In genomic region chr10:121864168-121864567, GRCh38 we compare ENCODE assay signal across 32 cellular contexts.
"Had no signal": no experiment of that assay in that cellular context is flagged by ENCODE, and none has a peak within 500 bp of the region (broad histone marks: within the 10 kb centered on the region; RNA-seq: fewer than 3 reads in every experiment).

No MANE protein-coding gene starts in this region.

- H2AFZ ChIP-seq: hepatocyte had no signal

- H3K4me1 Mint-ChIP-seq: activated CD4-positive, alpha-beta T cell treated with anti-CD3 and anti-CD28 coated beads for 36 hours; activated CD4-positive, alpha-beta T cell treated with anti-CD3 and anti-CD28 coated beads, Interleukin-2, amount 10 ng/mL, durations not matched to agents 24 days and 14 days; activated naive CD8-positive, alpha-beta T cell treated with anti-CD3 and anti-CD28 coated beads for 36 hours had no signal

- H3K36me3 ChIP-seq: breast epithelium, colonic mucosa had no signal

- H3K79me2 ChIP-seq: hepatocyte had no signal

- H3K27ac Mint-ChIP-seq: activated CD4-positive, alpha-beta memory T cell treated with anti-CD3 and anti-CD28 coated beads for 36 hours; activated CD4-positive, alpha-beta T cell treated with anti-CD3 and anti-CD28 coated beads for 36 hours; activated CD4-positive, alpha-beta T cell treated with anti-CD3 and anti-CD28 coated beads, Interleukin-2, amount 10 ng/mL, durations not matched to agents 24 days and 14 days; activated CD8-positive, alpha-beta memory T cell treated with anti-CD3 and anti-CD28 coated beads, Interleukin-2, amount 10 ng/mL, durations not matched to agents 7 days and 5 days; activated CD8-positive, alpha-beta T cell treated with anti-CD3 and anti-CD28 coated beads, Interleukin-2, amount 10 ng/mL, durations not matched to agents 7 days and 5 days; activated naive CD4-positive, alpha-beta T cell treated with anti-CD3 and anti-CD28 coated beads for 36 hours; activated naive CD4-positive, alpha-beta T cell treated with anti-CD3 and anti-CD28 coated beads, Interleukin-2, amount 50 U/mL, for 24 hours; activated naive CD8-positive, alpha-beta T cell treated with anti-CD3 and anti-CD28 coated beads for 36 hours; activated T-helper 1 cell treated with anti-CD3 and anti-CD28 coated beads, Interleukin-12 subunit alpha, Interleukin-12 subunit beta, Interleukin-2, Interleukin-4 antibody, amounts not matched to agents 30 ng/mL and 10 ng/mL and 1 ng/mL, durations not matched to agents 14 hours and 24 hours and 36 hours; activated T-helper 2 cell treated with anti-CD3 and anti-CD28 coated beads, Interferon-gamma antibody, Interleukin-2, Interleukin-4, amounts not matched to agents 10 μg/mL and 5 μg/mL and 100 μg/mL, durations not matched to agents 14 hours and 24 hours and 36 hours had no signal

- FAIRE-seq: endometrium, endothelial cell of umbilical vein had no signal

- H3K4me1 ChIP-seq: ascending aorta, breast epithelium, colonic mucosa, esophagus squamous epithelium, gastroesophageal sphincter, heart right ventricle had no signal

- H3K4me3 Mint-ChIP-seq: activated CD4-positive, alpha-beta memory T cell treated with anti-CD3 and anti-CD28 coated beads for 36 hours; activated CD4-positive, alpha-beta T cell treated with anti-CD3 and anti-CD28 coated beads for 36 hours; activated CD4-positive, alpha-beta T cell treated with anti-CD3 and anti-CD28 coated beads, Interleukin-2, amount 10 ng/mL, durations not matched to agents 24 days and 14 days; activated CD8-positive, alpha-beta memory T cell treated with anti-CD3 and anti-CD28 coated beads, Interleukin-2, amount 10 ng/mL, durations not matched to agents 7 days and 5 days; activated CD8-positive, alpha-beta T cell treated with anti-CD3 and anti-CD28 coated beads, Interleukin-2, amount 10 ng/mL, durations not matched to agents 7 days and 5 days; activated naive CD4-positive, alpha-beta T cell treated with anti-CD3 and anti-CD28 coated beads for 36 hours; activated naive CD4-positive, alpha-beta T cell treated with anti-CD3 and anti-CD28 coated beads, Interleukin-2, amount 50 U/mL, for 24 hours; activated naive CD8-positive, alpha-beta T cell treated with anti-CD3 and anti-CD28 coated beads for 36 hours; activated T-helper 1 cell treated with anti-CD3 and anti-CD28 coated beads, Interleukin-12 subunit alpha, Interleukin-12 subunit beta, Interleukin-2, Interleukin-4 antibody, amounts not matched to agents 30 ng/mL and 10 ng/mL and 1 ng/mL, durations not matched to agents 14 hours and 24 hours and 36 hours; brain had no signal

- H3K27me3 ChIP-seq: ascending aorta, breast epithelium, cardiac muscle cell, colonic mucosa, esophagus squamous epithelium, gastroesophageal sphincter, heart right ventricle, hepatocyte had no signal

- H3K27me3 Mint-ChIP-seq: activated CD4-positive, alpha-beta memory T cell treated with anti-CD3 and anti-CD28 coated beads for 36 hours; activated CD4-positive, alpha-beta T cell treated with anti-CD3 and anti-CD28 coated beads for 36 hours; activated CD4-positive, alpha-beta T cell treated with anti-CD3 and anti-CD28 coated beads, Interleukin-2, amount 10 ng/mL, durations not matched to agents 24 days and 14 days; activated CD8-positive, alpha-beta memory T cell treated with anti-CD3 and anti-CD28 coated beads, Interleukin-2, amount 10 ng/mL, durations not matched to agents 7 days and 5 days; activated naive CD4-positive, alpha-beta T cell treated with anti-CD3 and anti-CD28 coated beads, Interleukin-2, amount 50 U/mL, for 24 hours; activated naive CD8-positive, alpha-beta T cell treated with anti-CD3 and anti-CD28 coated beads for 36 hours; brain had no signal

- H3K9me3 ChIP-seq: ascending aorta, breast epithelium, colonic mucosa, esophagus squamous epithelium, gastroesophageal sphincter, heart right ventricle had no signal

- H3K9me3 Mint-ChIP-seq: activated CD4-positive, alpha-beta memory T cell treated with anti-CD3 and anti-CD28 coated beads for 36 hours; activated CD4-positive, alpha-beta T cell treated with anti-CD3 and anti-CD28 coated beads, Interleukin-2, amount 10 ng/mL, durations not matched to agents 24 days and 14 days; activated naive CD4-positive, alpha-beta T cell treated with anti-CD3 and anti-CD28 coated beads for 36 hours; activated naive CD4-positive, alpha-beta T cell treated with anti-CD3 and anti-CD28 coated beads, Interleukin-2, amount 50 U/mL, for 24 hours; activated naive CD8-positive, alpha-beta T cell treated with anti-CD3 and anti-CD28 coated beads for 36 hours; activated T-helper 1 cell treated with anti-CD3 and anti-CD28 coated beads, Interleukin-12 subunit alpha, Interleukin-12 subunit beta, Interleukin-2, Interleukin-4 antibody, amounts not matched to agents 30 ng/mL and 10 ng/mL and 1 ng/mL, durations not matched to agents 14 hours and 24 hours and 36 hours; activated T-helper 2 cell treated with anti-CD3 and anti-CD28 coated beads, Interferon-gamma antibody, Interleukin-2, Interleukin-4, amounts not matched to agents 10 μg/mL and 5 μg/mL and 100 μg/mL, durations not matched to agents 14 hours and 24 hours and 36 hours had no signal

- H3K4me3 ChIP-seq: ascending aorta, breast epithelium, cardiac muscle cell, colonic mucosa, esophagus squamous epithelium, gastroesophageal sphincter, heart right ventricle, hepatocyte had no signal

- H3K27ac ChIP-seq: ascending aorta, breast epithelium, cardiac muscle cell, colonic mucosa, epithelial cell of prostate, esophagus squamous epithelium, gastroesophageal sphincter, heart right ventricle had no signal

- DNase-seq: activated CD4-positive, alpha-beta memory T cell treated with anti-CD3 and anti-CD28 coated beads for 36 hours; activated CD4-positive, alpha-beta T cell treated with anti-CD3 and anti-CD28 coated beads for 36 hours; activated CD4-positive, alpha-beta T cell treated with anti-CD3 and anti-CD28 coated beads, Interleukin-2, amount 10 ng/mL, durations not matched to agents 24 days and 14 days; activated CD4-positive, CD25-positive, alpha-beta regulatory T cell; activated CD4-positive, CD25-positive, alpha-beta regulatory T cell treated with anti-CD3 and anti-CD28 coated beads, Interleukin-2, amount 50 U/mL, for 72 hours; activated CD8-positive, alpha-beta memory T cell treated with anti-CD3 and anti-CD28 coated beads, Interleukin-2, amount 10 ng/mL, durations not matched to agents 7 days and 5 days; activated CD8-positive, alpha-beta memory T cell treated with anti-CD3 and anti-CD28 coated beads, Interleukin-2, amount 50 U/mL, for 4 hours; activated CD8-positive, alpha-beta T cell treated with anti-CD3 and anti-CD28 coated beads, Interleukin-2, amount 10 ng/mL, durations not matched to agents 7 days and 5 days; activated effector memory CD4-positive, alpha-beta T cell treated with anti-CD3 and anti-CD28 coated beads, Interleukin-2, amount 50 U/mL, for 16 hours; activated naive CD4-positive, alpha-beta T cell treated with anti-CD3 and anti-CD28 coated beads for 36 hours; activated naive CD8-positive, alpha-beta T cell treated with anti-CD3 and anti-CD28 coated beads for 36 hours; activated T-cell treated with anti-CD3 and anti-CD28 coated beads, Interleukin-2, amount 50 U/mL, for 1 hour; activated T-cell treated with anti-CD3 and anti-CD28 coated beads, Interleukin-2, amount 50 U/mL, for 48 hours; central memory CD4-positive, alpha-beta T cell; cerebellar nuclear complex; colonic mucosa; effector CD8-positive, alpha-beta T cell; esophagus squamous epithelium; foreskin melanocyte; heart right ventricle had no signal

- H3K4me2 ChIP-seq: hepatocyte had no signal
